Comparison of ENCODE assay signal across 17 cellular contexts in the genomic region with DNA sequence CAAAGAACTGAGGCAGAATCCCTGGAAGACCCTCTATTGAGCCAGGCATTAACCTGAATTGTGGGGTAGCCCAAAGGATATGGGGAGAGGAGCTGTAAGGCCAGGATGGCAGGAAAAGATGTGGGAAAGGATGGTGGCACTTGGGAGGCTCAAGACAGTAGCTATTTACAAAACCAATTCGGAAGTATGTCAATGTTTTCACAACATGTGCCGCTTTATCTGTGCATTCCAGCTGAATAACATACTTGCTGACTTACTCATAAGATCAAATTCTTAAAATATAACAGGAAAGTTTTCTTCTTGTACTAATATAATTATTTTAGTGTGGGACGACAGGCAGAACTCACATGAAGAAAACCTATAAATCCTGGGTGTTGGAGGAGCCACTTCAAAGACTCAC. TPM values are rescaled to one million over a fixed set of nuclear protein-coding genes. Genes with fewer than 3 reads are reported as not detected.
DNase-seq lines count a peak whose midpoint lies in the region; ATAC-seq and TF ChIP-seq lines count a peak whose summit lies in the region.
"Had no signal": no experiment of that assay in that cellular context is flagged by ENCODE, and none has a peak within 500 bp of the region (broad histone marks: within the 10 kb centered on the region; RNA-seq: fewer than 3 reads in every experiment).

No MANE protein-coding gene starts in this region.

- peak overlapping the region; percentile 35 for H3K4ac ChIP-seq in IMR-90 (ENCODE audit: low read depth, low read length)

- H3K36me3 ChIP-seq in IMR-90 (ENCODE audit: control insufficient read depth, insufficient read depth, low read length) (no peaks in the 10 kb centered on the region), brain microvascular endothelial cell (replicated peaks) (no peaks in the 10 kb centered on the region), GM23338 (ENCODE audit: insufficient read depth) (no peaks in the 10 kb centered on the region)
- H3K36me3 ChIP-seq: esophagus squamous epithelium, Peyer's patch had no signal

- WGBS in IMR-90 (ENCODE audit: extremely low coverage in 2 of 2, insufficient read length in 1 of 2), 2 experiments: no CpG with 5 or more reads among the region's 3 CpGs

- no peaks in the 10 kb centered on the region for H3K27me3 ChIP-seq in IMR-90 (ENCODE audit: control insufficient read depth, insufficient read depth, low read length)
- no peaks in the 10 kb centered on the region for H3K27me3 ChIP-seq in brain microvascular endothelial cell (replicated peaks)
- no peaks in the 10 kb centered on the region for H3K27me3 ChIP-seq in GM23338 (ENCODE audit: insufficient read depth)
- H3K27me3 ChIP-seq: esophagus squamous epithelium, Peyer's patch had no signal

- H3K36me3 Mint-ChIP-seq in GM23338 (ENCODE audit: low read depth): no peaks in the 10 kb centered on the region

- H2AK5ac ChIP-seq in IMR-90 (ENCODE audit: low read depth, low read length): peak overlapping the region; percentile 31; the same call in 1 of the 2 replicates

- H3K9me1 ChIP-seq in IMR-90 (ENCODE audit: insufficient read depth, low read length): peaks cover 11% of the 10 kb centered on the region; the same call in 1 of the 2 replicates

- H4K8ac ChIP-seq in IMR-90 (ENCODE audit: low read depth in 2 of 2, low read length in 2 of 2): peak overlapping the region in 1 of 2 experiments; percentile 57; a peak in 2 of 4 replicates

- no TSS peak for BruUV-seq in IMR-90 (replicated peaks; lab: Mats Ljungman, UMichigan)

- H2BK5ac ChIP-seq in IMR-90 (ENCODE audit: low read depth, low read length, poor library complexity, severe bottlenecking): peak overlapping the region; percentile 41

- H3K4me3 Mint-ChIP-seq in GM23338: no peak overlapping the region

- POLR2A ChIA-PET in IMR-90 (lab: Charles Lee; ENCODE audit: unreplicated experiment): no interaction called here

- no peak overlapping the region for H2AK9ac ChIP-seq in IMR-90 (replicated peaks; ENCODE audit: low read depth, low read length, poor library complexity)

- H3K18ac ChIP-seq in IMR-90 (ENCODE audit: low read depth, low read length): peak overlapping the region; percentile 53; the same call in 1 of the 2 replicates

- H3K14ac ChIP-seq in IMR-90 (replicated peaks; ENCODE audit: low read depth, low read length): peak overlapping the region; percentile 39

- no peak overlapping the region for H3K9ac ChIP-seq in IMR-90 (ENCODE audit: low read depth, low read length)

- no peaks in the 10 kb centered on the region for H3F3A ChIP-seq in GM23338 (replicated peaks; ENCODE audit: low read depth)

- H2BK15ac ChIP-seq in IMR-90 (ENCODE audit: low read depth, low read length): peak overlapping the region; percentile 71; the same call in 2 of the 3 replicates

- no peak overlapping the region for H3K4me3 ChIP-seq in IMR-90 (ENCODE audit: insufficient read depth, low read depth, low read length)
- no peak overlapping the region for H3K4me3 ChIP-seq in brain microvascular endothelial cell (ENCODE audit: low read depth, low read length)
- no peak overlapping the region for H3K4me3 ChIP-seq in GM23338
- H3K4me3 ChIP-seq: esophagus squamous epithelium, Peyer's patch had no signal

- H4K20me1 ChIP-seq in IMR-90 (ENCODE audit: insufficient read depth, low read length) (no peaks in the 10 kb centered on the region), GM23338 (replicated peaks; ENCODE audit: insufficient read depth) (no peaks in the 10 kb centered on the region)

- no peak for TF ChIP-seq POLR2A in IMR-90 (IDR thresholded peaks at IDR 0.05; ENCODE audit: low read depth, low read length)

- no peak overlapping the region for H3K27ac ChIP-seq in IMR-90 (ENCODE audit: insufficient read depth, low read length)
- no peak overlapping the region for H3K27ac ChIP-seq in brain microvascular endothelial cell
- no peak overlapping the region for H3K27ac ChIP-seq in GM23338 (ENCODE audit: low read depth)
- H3K27ac ChIP-seq: esophagus squamous epithelium, Peyer's patch had no signal

- H3K9me3 Mint-ChIP-seq in GM23338: no peaks in the 10 kb centered on the region

- intact Hi-C loops in IMR-90 (cut with micrococcal nuclease): no loop called here

- H2AFZ ChIP-seq in IMR-90 (replicated peaks; ENCODE audit: low read length, poor library complexity) (no peak overlapping the region), GM23338 (no peak overlapping the region)

- no peaks in the 10 kb centered on the region for H3K4me1 Mint-ChIP-seq in GM23338

- TF ChIP-seq RAD21 in IMR-90 (IDR thresholded peaks at IDR 0.05; ENCODE audit: low read length): no peak

- peak overlapping the region; percentile 37; the same call in 1 of the 2 replicates for H3K23ac ChIP-seq in IMR-90 (ENCODE audit: low read depth, low read length)

- H4K5ac ChIP-seq in IMR-90 (ENCODE audit: low read depth, low read length): peak overlapping the region; percentile 50; the same call in 1 of the 2 replicates

- H3K4me2 ChIP-seq in IMR-90 (ENCODE audit: low read depth, low read length) (peak overlapping the region; percentile 40), GM23338 (no peak overlapping the region)

- H2BK120ac ChIP-seq in IMR-90 (ENCODE audit: low read depth, low read length): peak overlapping the region; percentile 83

- H3K79me1 ChIP-seq in IMR-90 (ENCODE audit: low read depth in 1 of 2, low read length in 2 of 2): no peaks in the 10 kb centered on the region

- peaks cover 8% of the 10 kb centered on the region for H3K4me1 ChIP-seq in IMR-90 (ENCODE audit: control insufficient read depth, insufficient read depth, low read length)
- H3K4me1 ChIP-seq in GM23338 (ENCODE audit: insufficient read depth): no peaks in the 10 kb centered on the region
- H3K4me1 ChIP-seq: Peyer's patch had no signal

- DNase-seq in AG08395 (ENCODE audit: low spot score) (peak; percentile 40), IMR-90 (peak; percentile 68), brain microvascular endothelial cell (peak; percentile 63), iris pigment epithelial cell (ENCODE audit: low read depth) (peak; percentile 86), KBM-7 (no peak), GM23338 (ENCODE audit: low spot score) (no peak)
- no peak for DNase-seq in stimulated activated CD4-positive, alpha-beta T cell treated with anti-CD3 and anti-CD28 coated beads, Interleukin-4, amount 100 ng/mL, for 24 hours
- DNase-seq: activated naive CD4-positive, alpha-beta T cell; activated T-cell treated with anti-CD3 and anti-CD28 coated beads for 4 hours; esophagus squamous epithelium; NCI-H1105; NCI-H2107; Peyer's patch; right cardiac atrium; stimulated activated CD4-positive, alpha-beta T cell treated with anti-CD3 and anti-CD28 coated beads, Interleukin-1b, Interleukin-23, amount 100 ng/mL, for 48 hours; substantia nigra had no signal

- no peak overlapping the region for H3K27ac Mint-ChIP-seq in GM23338

- TF ChIP-seq CTCF in IMR-90 (conservative IDR thresholded peaks at IDR 0.05; ENCODE audit: low read depth, low read length) (no peak), brain microvascular endothelial cell (IDR thresholded peaks at IDR 0.05; ENCODE audit: low read depth, low read length, missing control alignments) (no peak), GM23338 (conservative IDR thresholded peaks at IDR 0.05; ENCODE audit: low read depth in 2 of 2) (no peak)

- peak; percentile 76 for ATAC-seq in IMR-90 (ENCODE audit: low read depth)
- no peak for ATAC-seq in GM21825 (IDR thresholded peaks at IDR 0.05; ENCODE audit: unreplicated experiment)
- no peak for ATAC-seq in GM23338
- ATAC-seq: right cardiac atrium had no signal

- H2BK20ac ChIP-seq in IMR-90 (ENCODE audit: low read depth, low read length): peak overlapping the region; percentile 71

- no peak overlapping the region for H3K56ac ChIP-seq in IMR-90 (ENCODE audit: extremely low read depth, insufficient read depth, low read length)

- CTCF ChIA-PET in IMR-90 (lab: Yijun Ruan, JAX): interaction anchor here (0.9 to 1.0 kb wide), 2 partner anchors 9 to 21 kb away, joined by 3 read pairs; no protein-coding TSS in a partner anchor

- H3K9me2 ChIP-seq in GM23338 (ENCODE audit: insufficient read depth): no peaks in the 10 kb centered on the region

- in situ Hi-C loops in IMR-90 (cut with MboI; ENCODE audit: low sequenced_read_pairs) (no loop called here), brain microvascular endothelial cell (cut with HindIII; ENCODE audit: low pct_ligation_motif_present, low sequenced_read_pairs) (loop anchor here (25.0 kb wide), 1 partner anchor 250 kb away; a partner anchor contains a TSS), KBM-7 (cut with MboI; ENCODE audit: low pct_unique_long_range_greater_than_20kb, low sequenced_read_pairs) (loop anchor here (25.0 kb wide), 1 partner anchor 800 kb away; no protein-coding TSS in a partner anchor)

- H3K9me3 ChIP-seq in IMR-90 (ENCODE audit: control insufficient read depth, insufficient read depth, low read length): no peaks in the 10 kb centered on the region
- H3K9me3 ChIP-seq: esophagus squamous epithelium, Peyer's patch had no signal

- H3K27me3 Mint-ChIP-seq in GM23338 (ENCODE audit: insufficient read depth, low read depth, poor library complexity): peaks cover 3% of the 10 kb centered on the region

- H3K79me2 ChIP-seq in GM23338 (replicated peaks; ENCODE audit: insufficient read depth): no peaks in the 10 kb centered on the region

- H4K91ac ChIP-seq in IMR-90 (ENCODE audit: insufficient read depth, low read depth, low read length): peak overlapping the region; percentile 81

- dilution Hi-C loops in IMR-90 (cut with HindIII; ENCODE audit: low sequenced_read_pairs, unreplicated experiment): no loop called here

TF ChIP-seq in IMR-90, 13 proteins besides CTCF, POLR2A, EP300 and RAD21 (continues in another document):
- TF ChIP-seq MAFK (IDR thresholded peaks at IDR 0.05; ENCODE audit: low read depth, low read length) (no peak), FOS (IDR thresholded peaks at IDR 0.05; ENCODE audit: low read depth, low read length) (no peak), SMC3 (IDR thresholded peaks at IDR 0.05; ENCODE audit: low read depth, low read length) (no peak), CEBPB (IDR thresholded peaks at IDR 0.05; ENCODE audit: low read depth, low read length) (peak; percentile 23; the same call in 1 of the 2 replicates), BHLHE40 (IDR thresholded peaks at IDR 0.05; ENCODE audit: low read depth, low read length) (peak; percentile 63; the same call in 1 of the 2 replicates)

RNA-seq across cellular contexts. Expression of a gene that starts 10.6 kb away (rescaled TPM):
- total RNA-seq in IMR-90 (2012; rRNA removed): 10.0 and 15.8 TPM in 2 replicates
- polyA plus RNA-seq in IMR-90 (2012; rRNA removed) (3.4 and 4.9 TPM in 2 replicates), GM23338 (2016; fragmentation: Nextera tagmentation; extraction: Ambion mirVana) (4.2 and 5.2 TPM in 2 replicates)
- 0.44 and 0.78 TPM in 2 replicates for polyA plus RNA-seq in IMR-90 (2012; cell fraction: cytosol; rRNA removed)
- polyA plus RNA-seq in IMR-90 (2012; cell fraction: nucleus; rRNA removed; ENCODE audit: low replicate concordance): 0.24 and 3.0 TPM in 2 replicates
- 12.8 and 13.4 TPM in 2 replicates for total RNA-seq in GM23338 (2014; rRNA removed; shearing (Covaris generic))

Comparison
In these comparisons a context has a peak if more than half of its experiments do, and no peak if none do; other contexts are left out.
1. DNase-seq: peak in AG08395 (single experiment), IMR-90 (single experiment), brain microvascular endothelial cell (single experiment) and iris pigment epithelial cell (single experiment); none in KBM-7 (single experiment), GM23338 (single experiment) and stimulated activated CD4-positive, alpha-beta T cell treated with anti-CD3 and anti-CD28 coated beads, Interleukin-4, amount 100 ng/mL, for 24 hours (single experiment).